Comparison of ENCODE assay signal across 1 cellular context in genomic region chr2:170953976-170954375, GRCh38.
A peak's percentile ranks its signal among the peaks of the same experiment; 100 is the strongest.
TF ChIP-seq lines count a peak whose summit lies in the region.

No MANE protein-coding gene starts in this region.

TF ChIP-seq in K562, 482 proteins besides CTCF, POLR2A, EP300 and RAD21 (continued from another document):
- TF ChIP-seq ATF3 (IDR thresholded peaks at IDR 0.05) (0 out of 2 replicates have a peak, but pooled peaks have one; percentile 54), ATF3 (CRISPR knock-in tag; conservative IDR thresholded peaks at IDR 0.05) (no peak), PATZ1 (CRISPR knock-in tag; IDR thresholded peaks at IDR 0.05; ENCODE audit: borderline replicate concordance) (no peak), MTA3 (IDR thresholded peaks at IDR 0.05; ENCODE audit: borderline replicate concordance) (no peak), KLF13 (tag; IDR thresholded peaks at IDR 0.05; ENCODE audit: borderline replicate concordance, low read depth) (no peak), RBBP5 (IDR thresholded peaks at IDR 0.05; ENCODE audit: borderline replicate concordance, insufficient read depth, low read length, poor library complexity, severe bottlenecking) (no peak), CEBPG (CRISPR knock-in tag; IDR thresholded peaks at IDR 0.05) (no peak), CEBPG (tag; conservative IDR thresholded peaks at IDR 0.05 in 1 of 2, IDR thresholded peaks at IDR 0.05 in 1 of 2) (0 out of 4 replicates have a peak, but pooled peaks of 1 of the 2 experiments have one; percentile 8), SETDB1 (IDR thresholded peaks at IDR 0.05; ENCODE audit: low read length) (no peak)
